8 cellular contexts compared by ENCODE assay signal in the genomic region with DNA sequence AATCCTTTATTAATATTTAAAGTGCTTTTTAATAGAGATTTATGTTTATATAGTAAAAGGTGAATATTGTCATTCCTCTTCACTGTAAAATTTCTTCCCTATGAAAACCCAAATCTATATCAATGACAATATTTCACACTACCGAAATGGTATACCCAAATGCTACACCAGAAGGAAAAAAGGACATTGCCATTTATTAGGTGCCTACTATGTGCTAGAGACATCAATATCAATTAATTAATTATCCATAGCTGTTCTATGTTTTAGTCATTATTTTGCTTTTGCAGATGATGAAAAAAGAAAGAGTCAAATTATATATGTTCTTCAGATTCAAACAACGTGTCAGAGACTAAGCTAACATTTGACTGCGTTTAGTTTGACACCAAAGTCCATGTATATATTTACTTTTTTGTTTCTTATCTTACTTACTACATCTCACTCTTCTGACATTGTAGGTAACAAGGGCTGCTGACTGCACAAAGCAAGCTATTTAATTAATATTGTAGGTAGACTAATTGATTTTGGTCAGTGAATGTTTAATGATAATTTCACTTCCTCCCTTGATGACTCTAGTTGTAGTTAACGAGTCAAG.
"Had no signal": no experiment of that assay in that cellular context is flagged by ENCODE, and none has a peak within 500 bp of the region (broad histone marks: within the 10 kb centered on the region; RNA-seq: fewer than 3 reads in every experiment).

No MANE protein-coding gene starts in this region.

- H3K4me3 ChIP-seq: GM12878 had no signal

- DNase-seq: GDM1, GF-D8 had no signal

- FAIRE-seq: G401.6, GM12878, GM12891, GM12892, GM18507, GM19239 had no signal

- ATAC-seq: GM12878 had no signal
